ENCODE assay signal across 13 cellular contexts in genomic region chr11:65654375-65655349, GRCh38. TPM values are rescaled to one million over a fixed set of nuclear protein-coding genes. Genes with fewer than 3 reads are reported as not detected.
A peak's percentile ranks its signal among the peaks of the same experiment; 100 is the strongest.
DNase-seq lines count a peak whose midpoint lies in the region; TF ChIP-seq lines count a peak whose summit lies in the region.
"Had no signal": no experiment of that assay in that cellular context is flagged by ENCODE, and none has a peak within 500 bp of the region (broad histone marks: within the 10 kb centered on the region; RNA-seq: fewer than 3 reads in every experiment).

No MANE protein-coding gene starts in this region.

- H3K36me3 ChIP-seq in DOHH2 (ENCODE audit: control insufficient read depth, low read length) (peaks cover 88% of the 10 kb centered on the region), ascending aorta (peaks cover 61 to 71% of the 10 kb centered on the region in 2 donors), mucosa of stomach (ENCODE audit: control insufficient read depth, insufficient read depth, low read length) (peaks cover 13% of the 10 kb centered on the region)

- peak overlapping the region; percentile 65 for H3K9ac ChIP-seq in mucosa of stomach (ENCODE audit: low read length)

- H3K4me3 ChIP-seq in DOHH2 (ENCODE audit: low read length) (no peak overlapping the region), ascending aorta (no peak overlapping the region), mucosa of stomach (ENCODE audit: low read length) (no peak overlapping the region)

- 0 out of 2 replicates have a peak overlapping the region, but pooled peaks have one; percentile 73 for H3K4me2 ChIP-seq in DOHH2 (ENCODE audit: low read length)

- DNase-seq in 8988T (peak; percentile 21), ascending aorta (ENCODE audit: low spot score in 2 of 2) (peak in 1 of 2 donors; percentile 63), HuH-7 (ENCODE audit: low spot score) (no peak), OCI-M1 (lab: John Stamatoyannopoulos, UW) (no peak), cerebellar cortex (ENCODE audit: low spot score) (no peak), NCI-H1092 treated with DMSO at 0.1 percent for 48 hours (lab: John Stamatoyannopoulos, UW) (no peak)
- DNase-seq: activated CD4-positive, alpha-beta T cell treated with anti-CD3 and anti-CD28 coated beads, Interleukin-2, amount 50 U/mL, for 4 hours; NCI-H187 treated with DMSO at 0.1 percent for 48 hours; nephron progenitor cell; stimulated activated CD4-positive, alpha-beta T cell treated with anti-CD3 and anti-CD28 coated beads, Interleukin-2, amount 100 ng/mL, for 48 hours; tibial artery had no signal

- no peaks in the 10 kb centered on the region for H3K27me3 ChIP-seq in DOHH2 (ENCODE audit: control insufficient read depth, low read length)
- H3K27me3 ChIP-seq in ascending aorta: no peaks in the 10 kb centered on the region
- H3K27me3 ChIP-seq in mucosa of stomach (ENCODE audit: control insufficient read depth, insufficient read depth, low read length): no peaks in the 10 kb centered on the region
- H3K27me3 ChIP-seq: tibial artery had no signal

- H3K79me2 ChIP-seq in DOHH2 (ENCODE audit: control insufficient read depth, low read length): peaks cover 15% of the 10 kb centered on the region

- TF ChIP-seq CTCF in DOHH2 (IDR thresholded peaks at IDR 0.05; ENCODE audit: low read depth, low read length, poor library complexity, severe bottlenecking) (no peak), ascending aorta (IDR thresholded peaks at IDR 0.05) (no peak)

- H3K4me1 ChIP-seq in DOHH2 (ENCODE audit: control insufficient read depth, low read length) (peaks cover 32% of the 10 kb centered on the region), ascending aorta (peaks cover 12 to 21% of the 10 kb centered on the region in 2 donors), mucosa of stomach (ENCODE audit: control insufficient read depth, insufficient read depth, low read length) (peaks cover 37% of the 10 kb centered on the region)

- intact Hi-C loops in ascending aorta (cut with DNase I): loop anchor here (5.0 kb wide), 2 partner anchors 82 to 112 kb away; partner anchors contain the start of genes FAM89B and ZNRD2

- H3K9me3 ChIP-seq in DOHH2 (ENCODE audit: control insufficient read depth, insufficient read depth, low read length): no peaks in the 10 kb centered on the region
- no peaks in the 10 kb centered on the region for H3K9me3 ChIP-seq in ascending aorta
- H3K9me3 ChIP-seq in mucosa of stomach (ENCODE audit: control insufficient read depth, low read length): no peaks in the 10 kb centered on the region
- H3K9me3 ChIP-seq: tibial artery had no signal

- H3K9me2 ChIP-seq in DOHH2 (replicated peaks; ENCODE audit: control insufficient read depth, low read length): no peaks in the 10 kb centered on the region

- H3K27ac ChIP-seq in DOHH2 (ENCODE audit: low read depth, low read length) (no peak overlapping the region), ascending aorta (peak overlapping the region; percentile 89 to 93)

- no peaks in the 10 kb centered on the region; the same call in 1 of the 2 replicates for H4K20me1 ChIP-seq in DOHH2 (ENCODE audit: control insufficient read depth, insufficient read depth, low read depth, low read length)

- H3F3A ChIP-seq in DOHH2 (ENCODE audit: control insufficient read depth, insufficient read depth): peaks cover 23% of the 10 kb centered on the region

RNA-seq across cellular contexts. Expression of gene RELA, which starts 8.1 kb away (rescaled TPM):
- 115 TPM for total RNA-seq in ascending aorta

RNA-seq across cellular contexts. Expression of gene SIPA1, which starts 16.8 kb away (rescaled TPM):
- total RNA-seq in ascending aorta: 145 TPM

RNA-seq across cellular contexts. Expression of gene PCNX3, which starts 39.1 kb away (rescaled TPM):
- total RNA-seq in ascending aorta: 181 TPM

RNA-seq across cellular contexts. Expression of gene MAP3K11, which starts 40.6 kb away (rescaled TPM):
- total RNA-seq in ascending aorta: 121 TPM

RNA-seq across cellular contexts. Expression of gene KAT5, which starts 57.4 kb away (rescaled TPM):
- 31.0 TPM for total RNA-seq in ascending aorta
